ENCODE assay signal across 32 cellular contexts in genomic region chr7:123569352-123569999, GRCh38. TPM values are rescaled to one million over a fixed set of nuclear protein-coding genes. Genes with fewer than 3 reads are reported as not detected.
DNase-seq lines count a peak whose midpoint lies in the region; ATAC-seq and TF ChIP-seq lines count a peak whose summit lies in the region.
"Had no signal": no experiment of that assay in that cellular context is flagged by ENCODE, and none has a peak within 500 bp of the region (broad histone marks: within the 10 kb centered on the region; RNA-seq: fewer than 3 reads in every experiment).

No MANE protein-coding gene starts in this region.

- DNase-seq in activated naive CD4-positive, alpha-beta T cell treated with Interleukin-2 at 50 U/mL for 16 hours = no peak
- DNase-seq in activated B cell treated with CpG ODN at 0.5 μM for 24 hours = no peak
- no peak for DNase-seq in cortex of kidney (lab: John Stamatoyannopoulos, UW)
- DNase-seq in RKO (ENCODE audit: low spot score) = no peak
- DNase-seq: activated CD4-positive, alpha-beta T cell treated with anti-CD3 and anti-CD28 coated beads, Interleukin-2, amount 50 U/mL, for 4 hours; activated CD4-positive, CD25-positive, alpha-beta regulatory T cell; activated naive CD4-positive, alpha-beta T cell treated with anti-CD3 and anti-CD28 coated beads, Interleukin-2, amount 50 U/mL, for 16 hours; amygdala; effector CD4-positive, alpha-beta T cell; erythroblast; GDM1; HCEC 1CT; kidney; lower lobe of right lung; mucosa of descending colon; NCI-H1417 treated with DMSO at 0.1 percent for 48 hours; NCI-H2081; NCI-H226; nephron progenitor cell; pancreas; small intestine; stimulated activated CD4-positive, alpha-beta T cell treated with anti-CD3 and anti-CD28 coated beads, Interleukin-1b, Interleukin-23, amount 100 ng/mL, for 48 hours; stimulated activated CD8-positive, alpha-beta memory T cell treated with anti-CD3 and anti-CD28 coated beads, Interleukin-4, amount 100 ng/mL, for 48 hours; stomach; thyroid gland had no signal

- H3K4me3 ChIP-seq in OCI-LY3 (ENCODE audit: low read length) = no peak overlapping the region
- H3K4me3 ChIP-seq: lower lobe of right lung, mucosa of descending colon, pancreas, stomach, thyroid gland had no signal

- no peaks in the 10 kb centered on the region for H3K27me3 ChIP-seq in OCI-LY3 (ENCODE audit: low read depth, low read length)
- H3K27me3 ChIP-seq: pancreas, stomach, thyroid gland had no signal

- H3K9me3 Mint-ChIP-seq in activated naive CD4-positive, alpha-beta T cell treated with anti-CD3 and anti-CD28 coated beads, Interleukin-2, amount 50 U/mL, for 24 hours = no peaks in the 10 kb centered on the region
- H3K9me3 Mint-ChIP-seq in activated B cell treated with CpG ODN at 0.5 μM for 24 hours = no peaks in the 10 kb centered on the region
- H3K9me3 Mint-ChIP-seq in stimulated activated memory B cell treated with anti-CD40 and anti-IgM and Interleukin-4, amounts not matched to agents 10 μg/mL and 1 μg/mL and 100 μg/mL, for 72 hours = no peaks in the 10 kb centered on the region
- H3K9me3 Mint-ChIP-seq: nephron progenitor cell had no signal

- H3K4me3 Mint-ChIP-seq in activated naive CD4-positive, alpha-beta T cell treated with anti-CD3 and anti-CD28 coated beads, Interleukin-2, amount 50 U/mL, for 24 hours = no peak overlapping the region
- no peak overlapping the region for H3K4me3 Mint-ChIP-seq in activated B cell treated with CpG ODN at 0.5 μM for 24 hours
- no peak overlapping the region for H3K4me3 Mint-ChIP-seq in stimulated activated memory B cell treated with anti-CD40 and anti-IgM and Interleukin-4, amounts not matched to agents 10 μg/mL and 1 μg/mL and 100 μg/mL, for 72 hours
- H3K4me3 Mint-ChIP-seq: nephron progenitor cell had no signal

- H3K36me3 Mint-ChIP-seq in activated naive CD4-positive, alpha-beta T cell treated with anti-CD3 and anti-CD28 coated beads, Interleukin-2, amount 50 U/mL, for 24 hours = no peaks in the 10 kb centered on the region
- no peaks in the 10 kb centered on the region for H3K36me3 Mint-ChIP-seq in activated B cell treated with CpG ODN at 0.5 μM for 24 hours (ENCODE audit: low read depth)
- H3K36me3 Mint-ChIP-seq in stimulated activated memory B cell treated with anti-CD40 and anti-IgM and Interleukin-4, amounts not matched to agents 10 μg/mL and 1 μg/mL and 100 μg/mL, for 72 hours = no peaks in the 10 kb centered on the region

- H3K27me3 Mint-ChIP-seq in activated naive CD4-positive, alpha-beta T cell treated with anti-CD3 and anti-CD28 coated beads, Interleukin-2, amount 50 U/mL, for 24 hours = peaks cover 1% of the 10 kb centered on the region
- peaks cover 3% of the 10 kb centered on the region for H3K27me3 Mint-ChIP-seq in activated B cell treated with CpG ODN at 0.5 μM for 24 hours
- H3K27me3 Mint-ChIP-seq in stimulated activated memory B cell treated with anti-CD40 and anti-IgM and Interleukin-4, amounts not matched to agents 10 μg/mL and 1 μg/mL and 100 μg/mL, for 72 hours = no peaks in the 10 kb centered on the region

- 0 out of 2 replicates have a peak overlapping the region, but pooled peaks have one; percentile 20 for H3K4me2 ChIP-seq in OCI-LY3 (ENCODE audit: low read length)

- H3K9me3 ChIP-seq in OCI-LY3 (ENCODE audit: insufficient read depth, low read length) = no peaks in the 10 kb centered on the region
- H3K9me3 ChIP-seq: lower lobe of right lung, mucosa of descending colon, pancreas, stomach, thyroid gland had no signal

- H4K20me1 ChIP-seq in OCI-LY3 (ENCODE audit: insufficient read depth, low read length) = no peaks in the 10 kb centered on the region

- no peak overlapping the region for H2AFZ ChIP-seq in OCI-LY3 (ENCODE audit: low read depth, low read length)

- CTCF ChIA-PET in activated B cell treated with CpG ODN at 0.5 μM for 24 hours (lab: Charles Lee) = no interaction called here

- ATAC-seq in activated B cell treated with CpG ODN at 0.5 μM for 24 hours (ENCODE audit: low read depth) (peak; percentile 21), HG03469 (IDR thresholded peaks at IDR 0.05; ENCODE audit: unreplicated experiment) (no peak)
- ATAC-seq in stimulated activated memory B cell treated with anti-CD40 and anti-IgM and Interleukin-4, amounts not matched to agents 10 μg/mL and 1 μg/mL and 100 μg/mL, for 72 hours = peak; percentile 27
- ATAC-seq: lower lobe of right lung, mucosa of descending colon, pancreas had no signal

- H3K9ac ChIP-seq in OCI-LY3 (ENCODE audit: low read length) = no peak overlapping the region

- no peaks in the 10 kb centered on the region for H3K79me2 ChIP-seq in OCI-LY3 (ENCODE audit: low read length)

- intact Hi-C loops in activated B cell treated with CpG ODN at 0.5 μM for 24 hours (cut with micrococcal nuclease) = no loop called here

- H3K27ac Mint-ChIP-seq in activated naive CD4-positive, alpha-beta T cell treated with anti-CD3 and anti-CD28 coated beads, Interleukin-2, amount 50 U/mL, for 24 hours = peak overlapping the region; percentile 2
- no peak overlapping the region for H3K27ac Mint-ChIP-seq in activated B cell treated with CpG ODN at 0.5 μM for 24 hours
- peak overlapping the region; percentile 3 for H3K27ac Mint-ChIP-seq in stimulated activated memory B cell treated with anti-CD40 and anti-IgM and Interleukin-4, amounts not matched to agents 10 μg/mL and 1 μg/mL and 100 μg/mL, for 72 hours
- H3K27ac Mint-ChIP-seq: nephron progenitor cell had no signal

- no peaks in the 10 kb centered on the region for H3K36me3 ChIP-seq in OCI-LY3 (replicated peaks; ENCODE audit: low read depth, low read length)
- H3K36me3 ChIP-seq: lower lobe of right lung, pancreas, stomach, thyroid gland had no signal

- TF ChIP-seq CTCF in OCI-LY3 (IDR thresholded peaks at IDR 0.05; ENCODE audit: low read depth, low read length) = no peak
- no peak for TF ChIP-seq CTCF in activated B cell treated with CpG ODN at 0.5 μM for 24 hours (IDR thresholded peaks at IDR 0.05)

- no peak overlapping the region for H3K27ac ChIP-seq in OCI-LY3 (ENCODE audit: low read length)
- H3K27ac ChIP-seq: HL-60, lower lobe of right lung, pancreas, stomach, thyroid gland had no signal

- POLR2A ChIA-PET in activated B cell treated with CpG ODN at 0.5 μM for 24 hours (lab: Charles Lee) = no interaction called here

- peaks cover 9% of the 10 kb centered on the region for H3K4me1 ChIP-seq in OCI-LY3 (ENCODE audit: low read length)
- H3K4me1 ChIP-seq: lower lobe of right lung, pancreas, stomach, thyroid gland had no signal

- H3K4me1 Mint-ChIP-seq in activated naive CD4-positive, alpha-beta T cell treated with anti-CD3 and anti-CD28 coated beads, Interleukin-2, amount 50 U/mL, for 24 hours = no peaks in the 10 kb centered on the region
- H3K4me1 Mint-ChIP-seq in activated B cell treated with CpG ODN at 0.5 μM for 24 hours = peaks cover 6% of the 10 kb centered on the region
- peaks cover 8% of the 10 kb centered on the region for H3K4me1 Mint-ChIP-seq in stimulated activated memory B cell treated with anti-CD40 and anti-IgM and Interleukin-4, amounts not matched to agents 10 μg/mL and 1 μg/mL and 100 μg/mL, for 72 hours

RNA-seq across cellular contexts. Expression of gene NDUFA5, which starts 11.9 kb away (rescaled TPM):
- total RNA-seq in activated B cell treated with CpG ODN at 0.5 μM for 24 hours = 54.3 and 63.8 TPM in 2 replicates

RNA-seq across cellular contexts. Expression of gene ASB15, which starts 32.1 kb away (rescaled TPM):
- total RNA-seq in activated B cell treated with CpG ODN at 0.5 μM for 24 hours = not detected in 2 replicates
- total RNA-seq: A172, chondrocyte, kidney, lower lobe of right lung, mucosa of descending colon, stomach, thyroid gland had no signal

RNA-seq across cellular contexts. Expression of gene IQUB, which starts 35.1 kb away (rescaled TPM):
- total RNA-seq in activated B cell treated with CpG ODN at 0.5 μM for 24 hours = 0.11 and 0.15 TPM in 2 replicates
